24 cellular contexts compared by ENCODE assay signal in genomic region chr6:137560184-137560563, GRCh38.
A peak's percentile ranks its signal among the peaks of the same experiment; 100 is the strongest.
DNase-seq lines count a peak whose midpoint lies in the region; ATAC-seq and TF ChIP-seq lines count a peak whose summit lies in the region.
"Had no signal": no experiment of that assay in that cellular context is flagged by ENCODE, and none has a peak within 500 bp of the region (broad histone marks: within the 10 kb centered on the region; RNA-seq: fewer than 3 reads in every experiment).

No MANE protein-coding gene starts in this region.

- no peak overlapping the region for H3K18ac ChIP-seq in neuronal stem cell (ENCODE audit: low read length)

- H4K91ac ChIP-seq in neuronal stem cell (ENCODE audit: low read depth, low read length, poor library complexity): no peak overlapping the region

- intact Hi-C loops in activated naive CD4-positive, alpha-beta T cell treated with anti-CD3 and anti-CD28 coated beads for 36 hours (cut with micrococcal nuclease): no loop called here

- H3K27me3 Mint-ChIP-seq in activated naive CD4-positive, alpha-beta T cell treated with anti-CD3 and anti-CD28 coated beads for 36 hours (ENCODE audit: low read depth): no peaks in the 10 kb centered on the region
- H3K27me3 Mint-ChIP-seq in activated naive CD8-positive, alpha-beta T cell treated with anti-CD3 and anti-CD28 coated beads for 36 hours: no peaks in the 10 kb centered on the region
- H3K27me3 Mint-ChIP-seq: type B pancreatic cell had no signal

- no peak for DNase-seq in activated naive CD4-positive, alpha-beta T cell treated with anti-CD3 and anti-CD28 coated beads for 36 hours
- DNase-seq in activated naive CD4-positive, alpha-beta T cell treated with anti-CD3 and anti-CD28 coated beads, Interleukin-2, amount 50 U/mL, for 16 hours: no peak
- DNase-seq in HT-29 (ENCODE audit: low spot score): peak; percentile 5
- no peak for DNase-seq in activated naive CD8-positive, alpha-beta T cell treated with anti-CD3 and anti-CD28 coated beads for 36 hours
- no peak for DNase-seq in neuronal stem cell (ENCODE audit: low spot score)
- no peak for DNase-seq in AG08395 (ENCODE audit: low spot score)
- DNase-seq in upper lobe of left lung: no peak
- DNase-seq: colonic mucosa; DMS79 treated with DMSO at 0.1 percent for 48 hours; effector CD8-positive, alpha-beta T cell; erythroblast; IMR-90; kidney; naive B cell; NCI-H1048; NCI-H1694; ovary; spleen had no signal

- H3K27ac ChIP-seq in neuronal stem cell (replicated peaks; ENCODE audit: low read length) (no peak overlapping the region), upper lobe of left lung (no peak overlapping the region)
- H3K27ac ChIP-seq: BLaER1, colonic mucosa, ovary, right atrium auricular region, RWPE1 had no signal

- no peaks in the 10 kb centered on the region for H3K36me3 Mint-ChIP-seq in activated naive CD4-positive, alpha-beta T cell treated with anti-CD3 and anti-CD28 coated beads for 36 hours (ENCODE audit: low read depth)
- no peaks in the 10 kb centered on the region for H3K36me3 Mint-ChIP-seq in activated naive CD8-positive, alpha-beta T cell treated with anti-CD3 and anti-CD28 coated beads for 36 hours
- H3K36me3 Mint-ChIP-seq: mesothelial cell of epicardium, type B pancreatic cell had no signal

- TF ChIP-seq POLR2A in upper lobe of left lung (IDR thresholded peaks at IDR 0.05): no peak

- H3K27ac Mint-ChIP-seq in activated naive CD4-positive, alpha-beta T cell treated with anti-CD3 and anti-CD28 coated beads for 36 hours: peak overlapping the region; percentile 89
- peak overlapping the region; percentile 26 for H3K27ac Mint-ChIP-seq in activated naive CD8-positive, alpha-beta T cell treated with anti-CD3 and anti-CD28 coated beads for 36 hours
- H3K27ac Mint-ChIP-seq: mesothelial cell of epicardium, naive B cell, type B pancreatic cell had no signal

- H2AFZ ChIP-seq in neuronal stem cell (ENCODE audit: low read length): no peak overlapping the region

- H2BK15ac ChIP-seq in neuronal stem cell (ENCODE audit: low read length): no peak overlapping the region

- no peak overlapping the region for H2AK5ac ChIP-seq in neuronal stem cell (ENCODE audit: low read depth, low read length)

- no CpG with 5 or more reads among the region's 1 CpG for WGBS in neuronal stem cell (ENCODE audit: extremely low coverage in 2 of 2, insufficient read length in 2 of 2, insufficient replicate concordance in 1 of 2), 2 donors
- 79% methylated on average over 1 of the region's 1 CpG; no CpG with 5 or more reads in 1 of the 2 donors for WGBS in upper lobe of left lung, 2 donors

- H2BK5ac ChIP-seq in neuronal stem cell (ENCODE audit: low read length): no peak overlapping the region

- no peaks in the 10 kb centered on the region for H3K9me3 ChIP-seq in neuronal stem cell (replicated peaks in 1 of 2; ENCODE audit: control insufficient read depth in 2 of 2, insufficient read depth in 1 of 2, low read depth in 1 of 2, low read length in 2 of 2)
- H3K9me3 ChIP-seq in upper lobe of left lung: no peaks in the 10 kb centered on the region
- H3K9me3 ChIP-seq: colonic mucosa, ovary, spleen had no signal

- no peaks in the 10 kb centered on the region for H3K79me1 ChIP-seq in neuronal stem cell (ENCODE audit: low read depth, low read length)

- H3K4ac ChIP-seq in neuronal stem cell (ENCODE audit: low read length): no peak overlapping the region

- peaks cover 33% of the 10 kb centered on the region for H3K4me1 Mint-ChIP-seq in activated naive CD4-positive, alpha-beta T cell treated with anti-CD3 and anti-CD28 coated beads for 36 hours (ENCODE audit: low read depth)
- H3K4me1 Mint-ChIP-seq in activated naive CD8-positive, alpha-beta T cell treated with anti-CD3 and anti-CD28 coated beads for 36 hours: peaks cover 27% of the 10 kb centered on the region
- H3K4me1 Mint-ChIP-seq: mesothelial cell of epicardium, naive B cell had no signal

- H3K9ac ChIP-seq in neuronal stem cell (ENCODE audit: low read depth, low read length, poor library complexity): no peak overlapping the region
- H3K9ac ChIP-seq: BLaER1 had no signal

- H3K4me2 ChIP-seq in neuronal stem cell (ENCODE audit: insufficient read depth, low read length, poor library complexity, severe bottlenecking): no peak overlapping the region
- H3K4me2 ChIP-seq: BLaER1 had no signal

- H2BK120ac ChIP-seq in neuronal stem cell (ENCODE audit: low read depth, low read length): no peak overlapping the region

- CTCF ChIA-PET in activated naive CD4-positive, alpha-beta T cell treated with anti-CD3 and anti-CD28 coated beads for 36 hours (lab: Charles Lee): interaction anchor here (0.7 to 1.5 kb wide), 5 partner anchors 12 to 29 kb away, joined by 3 to 4 read pairs (median 3); no protein-coding TSS in a partner anchor

- peak overlapping the region; percentile 17 for H4K8ac ChIP-seq in neuronal stem cell (ENCODE audit: low read depth, low read length)

- H3K4me3 ChIP-seq in neuronal stem cell (ENCODE audit: low read length in 2 of 2) (no peak overlapping the region), upper lobe of left lung (no peak overlapping the region)
- H3K4me3 ChIP-seq: BLaER1, colonic mucosa, ovary, right atrium auricular region, spleen had no signal

- peaks cover 5% of the 10 kb centered on the region for H3K9me3 Mint-ChIP-seq in activated naive CD4-positive, alpha-beta T cell treated with anti-CD3 and anti-CD28 coated beads for 36 hours
- H3K9me3 Mint-ChIP-seq in activated naive CD8-positive, alpha-beta T cell treated with anti-CD3 and anti-CD28 coated beads for 36 hours: peaks cover 9% of the 10 kb centered on the region

- H3K27me3 ChIP-seq in neuronal stem cell (ENCODE audit: control insufficient read depth in 3 of 3, insufficient read depth in 3 of 3, low read depth in 1 of 3, low read length in 3 of 3) (no peaks in the 10 kb centered on the region), upper lobe of left lung (no peaks in the 10 kb centered on the region)
- H3K27me3 ChIP-seq: BLaER1, colonic mucosa, ovary, right atrium auricular region had no signal

- TF ChIP-seq CTCF in upper lobe of left lung (IDR thresholded peaks at IDR 0.05): no peak

- H3K4me1 ChIP-seq in neuronal stem cell (ENCODE audit: control insufficient read depth in 2 of 2, insufficient read depth in 1 of 2, low read depth in 1 of 2, low read length in 2 of 2): no peaks in the 10 kb centered on the region
- no peaks in the 10 kb centered on the region for H3K4me1 ChIP-seq in upper lobe of left lung
- H3K4me1 ChIP-seq: BLaER1, colonic mucosa, right atrium auricular region, spleen had no signal

- TF ChIP-seq EP300 in upper lobe of left lung (IDR thresholded peaks at IDR 0.05): no peak

- ATAC-seq in upper lobe of left lung (ENCODE audit: low FRiP score in 2 of 2): no peak
- ATAC-seq in GM18909 (IDR thresholded peaks at IDR 0.05; ENCODE audit: poor library complexity, unreplicated experiment): no peak

- no peak overlapping the region for H3K14ac ChIP-seq in neuronal stem cell (ENCODE audit: low read length)

- no peak overlapping the region for H3K23ac ChIP-seq in neuronal stem cell (ENCODE audit: low read depth, low read length, poor library complexity)

- no peak overlapping the region for H2BK12ac ChIP-seq in neuronal stem cell (ENCODE audit: low read length)

- no peak overlapping the region for H3K4me3 Mint-ChIP-seq in activated naive CD4-positive, alpha-beta T cell treated with anti-CD3 and anti-CD28 coated beads for 36 hours
- no peak overlapping the region for H3K4me3 Mint-ChIP-seq in activated naive CD8-positive, alpha-beta T cell treated with anti-CD3 and anti-CD28 coated beads for 36 hours
- H3K4me3 Mint-ChIP-seq: mesothelial cell of epicardium, naive B cell, type B pancreatic cell had no signal

- no peaks in the 10 kb centered on the region for H3K36me3 ChIP-seq in neuronal stem cell (replicated peaks in 1 of 2; ENCODE audit: control insufficient read depth in 2 of 2, insufficient read depth in 2 of 2, low read length in 2 of 2)
- no peaks in the 10 kb centered on the region for H3K36me3 ChIP-seq in upper lobe of left lung
- H3K36me3 ChIP-seq: BLaER1, colonic mucosa, ovary, right atrium auricular region, spleen had no signal
